25 cellular contexts compared by ENCODE assay signal in the genomic region with DNA sequence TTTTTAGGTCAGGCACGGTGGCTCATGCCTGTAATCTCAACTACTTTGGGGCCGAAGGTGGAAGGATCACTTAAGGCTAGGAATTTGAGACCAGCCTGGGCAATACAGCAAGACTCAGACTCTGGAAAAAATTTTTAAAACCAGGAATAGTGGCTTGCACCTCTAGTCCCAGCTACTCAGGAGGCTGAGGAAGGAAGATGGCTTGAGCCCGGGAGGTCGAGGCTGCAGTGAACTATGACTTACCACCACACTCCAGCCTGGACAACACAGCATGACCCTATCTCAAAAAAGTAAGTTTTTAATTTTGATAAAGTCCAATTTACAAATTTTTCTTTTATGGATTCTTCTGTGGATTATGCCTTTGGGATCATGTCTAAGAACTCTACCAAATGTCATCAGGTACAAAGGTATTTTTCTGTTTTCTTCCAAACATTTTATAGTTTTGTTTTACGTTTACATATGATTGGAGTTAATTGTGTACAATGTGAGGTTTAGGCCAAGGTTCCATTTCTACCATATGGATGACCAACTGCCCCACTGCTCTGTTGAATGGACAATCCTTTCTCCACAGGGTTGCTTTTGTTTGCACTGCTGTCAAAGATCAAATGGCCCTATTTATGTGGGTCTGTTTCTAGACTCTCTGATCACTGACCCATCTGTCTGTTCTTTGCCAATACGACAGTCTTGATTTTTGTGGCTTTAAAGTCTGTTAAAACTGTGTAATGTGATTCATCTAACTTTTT. TPM values are rescaled to one million over a fixed set of nuclear protein-coding genes. Genes with fewer than 3 reads are reported as not detected.
DNase-seq lines count a peak whose midpoint lies in the region; ATAC-seq and TF ChIP-seq lines count a peak whose summit lies in the region.
"Had no signal": no experiment of that assay in that cellular context is flagged by ENCODE, and none has a peak within 500 bp of the region (broad histone marks: within the 10 kb centered on the region; RNA-seq: fewer than 3 reads in every experiment).

No MANE protein-coding gene starts in this region.

- H3K4me3 Mint-ChIP-seq in activated CD8-positive, alpha-beta memory T cell treated with anti-CD3 and anti-CD28 coated beads, Interleukin-2, amount 10 ng/mL, durations not matched to agents 7 days and 5 days: no peak overlapping the region
- no peak overlapping the region for H3K4me3 Mint-ChIP-seq in chondrocyte (ENCODE audit: unreplicated experiment)
- H3K4me3 Mint-ChIP-seq: activated B cell treated with CpG ODN at 0.5 μM for 24 hours; T-helper 2 cell treated with Interferon-gamma antibody and Interleukin-4, amounts not matched to agents 5 μg/mL and 100 μg/mL, for 36 hours had no signal

- H3K27me3 ChIP-seq in Loucy (ENCODE audit: insufficient read depth, low read length, poor library complexity, severe bottlenecking): peaks cover 11% of the 10 kb centered on the region
- no peaks in the 10 kb centered on the region for H3K27me3 ChIP-seq in uterus
- H3K27me3 ChIP-seq: dorsolateral prefrontal cortex, right atrium auricular region, suprapubic skin had no signal

- H3K9me3 ChIP-seq in Loucy (ENCODE audit: insufficient read depth, low read depth, low read length) (no peaks in the 10 kb centered on the region), uterus (no peaks in the 10 kb centered on the region)
- H3K9me3 ChIP-seq: right atrium auricular region, suprapubic skin had no signal

- no peaks in the 10 kb centered on the region for H3K9me2 ChIP-seq in Loucy (replicated peaks; ENCODE audit: low read depth, low read length)

- H3K36me3 Mint-ChIP-seq in activated CD8-positive, alpha-beta memory T cell treated with anti-CD3 and anti-CD28 coated beads, Interleukin-2, amount 10 ng/mL, durations not matched to agents 7 days and 5 days: peaks cover 58% of the 10 kb centered on the region
- H3K36me3 Mint-ChIP-seq in chondrocyte (ENCODE audit: low read depth): peaks cover 23% of the 10 kb centered on the region

- TF ChIP-seq CTCF in Loucy (conservative IDR thresholded peaks at IDR 0.05; ENCODE audit: low read length) (no peak), chondrocyte (IDR thresholded peaks at IDR 0.05) (no peak), uterus (IDR thresholded peaks at IDR 0.05) (no peak)

- peaks cover 33% of the 10 kb centered on the region for H3K4me1 ChIP-seq in Loucy (ENCODE audit: insufficient read depth, low read length, poor library complexity, severe bottlenecking)
- peaks cover 3 to 9% of the 10 kb centered on the region in 2 donors for H3K4me1 ChIP-seq in uterus

- H3K9ac ChIP-seq in Loucy (ENCODE audit: low read depth, low read length, poor library complexity, severe bottlenecking): no peak overlapping the region

- H3K36me3 ChIP-seq in Loucy (ENCODE audit: insufficient read depth, low read length): peaks cover 2% of the 10 kb centered on the region; the same call in 1 of the 2 replicates
- H3K36me3 ChIP-seq in uterus: no peaks in the 10 kb centered on the region

- peak overlapping the region; percentile 20 for H3K27ac Mint-ChIP-seq in activated CD8-positive, alpha-beta memory T cell treated with anti-CD3 and anti-CD28 coated beads, Interleukin-2, amount 10 ng/mL, durations not matched to agents 7 days and 5 days
- no peak overlapping the region for H3K27ac Mint-ChIP-seq in chondrocyte (ENCODE audit: unreplicated experiment)
- H3K27ac Mint-ChIP-seq: activated B cell treated with CpG ODN at 0.5 μM for 24 hours; T-helper 2 cell treated with Interferon-gamma antibody and Interleukin-4, amounts not matched to agents 5 μg/mL and 100 μg/mL, for 36 hours had no signal

- H2AFZ ChIP-seq in Loucy (ENCODE audit: low read length): no peak overlapping the region

- CTCF ChIA-PET in activated CD8-positive, alpha-beta memory T cell treated with anti-CD3 and anti-CD28 coated beads, Interleukin-2, amount 10 ng/mL, durations not matched to agents 7 days and 5 days (lab: Charles Lee): no interaction called here

- peaks cover 78% of the 10 kb centered on the region for H3K79me2 ChIP-seq in Loucy (ENCODE audit: insufficient read depth, low read length)

- H3K4me3 ChIP-seq in Loucy (ENCODE audit: low read length, poor library complexity, severe bottlenecking): no peak overlapping the region
- H3K4me3 ChIP-seq in uterus: no peak overlapping the region
- H3K4me3 ChIP-seq: lung, right atrium auricular region, suprapubic skin had no signal

- H3K4me2 ChIP-seq in Loucy (ENCODE audit: low read depth, low read length, poor library complexity, severe bottlenecking): peak overlapping the region; percentile 25

- peaks cover 52% of the 10 kb centered on the region for H3K4me1 Mint-ChIP-seq in activated CD8-positive, alpha-beta memory T cell treated with anti-CD3 and anti-CD28 coated beads, Interleukin-2, amount 10 ng/mL, durations not matched to agents 7 days and 5 days
- H3K4me1 Mint-ChIP-seq in chondrocyte (ENCODE audit: low read depth): peaks cover 60% of the 10 kb centered on the region

- no peaks in the 10 kb centered on the region for H3K9me3 Mint-ChIP-seq in activated CD8-positive, alpha-beta memory T cell treated with anti-CD3 and anti-CD28 coated beads, Interleukin-2, amount 10 ng/mL, durations not matched to agents 7 days and 5 days (ENCODE audit: low read depth)
- no peaks in the 10 kb centered on the region for H3K9me3 Mint-ChIP-seq in chondrocyte (ENCODE audit: low read depth)
- H3K9me3 Mint-ChIP-seq: activated B cell treated with CpG ODN at 0.5 μM for 24 hours; T-helper 2 cell treated with Interferon-gamma antibody and Interleukin-4, amounts not matched to agents 5 μg/mL and 100 μg/mL, for 36 hours had no signal

- H4K20me1 ChIP-seq in Loucy (ENCODE audit: insufficient read depth, low read length, poor library complexity, severe bottlenecking): peaks cover 63% of the 10 kb centered on the region

- no peaks in the 10 kb centered on the region for H3K27me3 Mint-ChIP-seq in activated CD8-positive, alpha-beta memory T cell treated with anti-CD3 and anti-CD28 coated beads, Interleukin-2, amount 10 ng/mL, durations not matched to agents 7 days and 5 days
- H3K27me3 Mint-ChIP-seq in chondrocyte (ENCODE audit: low read depth): no peaks in the 10 kb centered on the region
- H3K27me3 Mint-ChIP-seq: activated B cell treated with CpG ODN at 0.5 μM for 24 hours had no signal

- intact Hi-C loops in uterus (cut with DNase I; ENCODE audit: low total_unique reads): no loop called here

- no peak for TF ChIP-seq POLR2A in uterus (IDR thresholded peaks at IDR 0.05)

- no peak overlapping the region for H3K27ac ChIP-seq in uterus
- H3K27ac ChIP-seq: right atrium auricular region, suprapubic skin had no signal

- no peak for ATAC-seq in activated CD8-positive, alpha-beta memory T cell treated with anti-CD3 and anti-CD28 coated beads, Interleukin-2, amount 10 ng/mL, durations not matched to agents 7 days and 5 days
- ATAC-seq in GM18511 (IDR thresholded peaks at IDR 0.05; ENCODE audit: unreplicated experiment) (no peak), GM19023 (IDR thresholded peaks at IDR 0.05; ENCODE audit: unreplicated experiment) (no peak)

- H3F3A ChIP-seq in Loucy (ENCODE audit: low read depth): 0 out of 2 replicates have a peak, but pooled peaks cover 2% of the 10 kb centered on the region

- no peak for DNase-seq in activated CD8-positive, alpha-beta memory T cell treated with anti-CD3 and anti-CD28 coated beads, Interleukin-2, amount 10 ng/mL, durations not matched to agents 7 days and 5 days
- no peak for DNase-seq in activated CD8-positive, alpha-beta memory T cell treated with anti-CD3 and anti-CD28 coated beads, Interleukin-2, amount 50 U/mL, for 4 hours
- DNase-seq in chondrocyte (ENCODE audit: low spot score) (peak; percentile 5), pons (ENCODE audit: low spot score) (peak; percentile 84), uterus (no peak)
- DNase-seq: activated B cell treated with CpG ODN at 0.5 μM for 24 hours; activated CD8-positive, alpha-beta memory T cell treated with anti-CD3 and anti-CD28 coated beads for 24 hours; activated effector memory CD4-positive, alpha-beta T cell treated with Interleukin-2 at 50 U/mL for 16 hours; central memory CD4-positive, alpha-beta T cell; dorsolateral prefrontal cortex; foreskin melanocyte; GF-D8; GOT3; Karpas-422; NCI-H1930; stimulated activated CD4-positive, alpha-beta T cell treated with anti-CD3 and anti-CD28 coated beads, Interleukin-12 subunit alpha, Interleukin-12 subunit beta, amount 100 ng/mL, for 4 hours had no signal

RNA-seq across cellular contexts. Expression of a gene that starts 48.2 kb away (rescaled TPM):
- 1 to 10 TPM in 1 of 2 experiments, under 1 TPM in 1; 0.14 to 1.3 TPM for total RNA-seq in activated CD8-positive, alpha-beta memory T cell treated with anti-CD3 and anti-CD28 coated beads, Interleukin-2, amount 10 ng/mL, durations not matched to agents 7 days and 5 days
- not detected in 3 replicates for total RNA-seq in chondrocyte
- 10 to 100 TPM in 1 of 4 donors, 1 to 10 TPM in 1, under 1 TPM in 2; 0.14 to 15.1 (median 2.0) TPM for total RNA-seq in uterus
- total RNA-seq: activated B cell treated with CpG ODN at 0.5 μM for 24 hours, HT1080, osteoblast had no signal

Comparison
In these comparisons a context has a peak if more than half of its experiments do, and no peak if none do; other contexts are left out.
1. DNase-seq: peak in chondrocyte (single experiment) and pons (single experiment); none in activated CD8-positive, alpha-beta memory T cell treated with anti-CD3 and anti-CD28 coated beads, Interleukin-2, amount 10 ng/mL, durations not matched to agents 7 days and 5 days (single experiment), activated CD8-positive, alpha-beta memory T cell treated with anti-CD3 and anti-CD28 coated beads, Interleukin-2, amount 50 U/mL, for 4 hours (single experiment) and uterus (0 of 2).